ENCODE assay signal across 8 cellular contexts in the genomic region with DNA sequence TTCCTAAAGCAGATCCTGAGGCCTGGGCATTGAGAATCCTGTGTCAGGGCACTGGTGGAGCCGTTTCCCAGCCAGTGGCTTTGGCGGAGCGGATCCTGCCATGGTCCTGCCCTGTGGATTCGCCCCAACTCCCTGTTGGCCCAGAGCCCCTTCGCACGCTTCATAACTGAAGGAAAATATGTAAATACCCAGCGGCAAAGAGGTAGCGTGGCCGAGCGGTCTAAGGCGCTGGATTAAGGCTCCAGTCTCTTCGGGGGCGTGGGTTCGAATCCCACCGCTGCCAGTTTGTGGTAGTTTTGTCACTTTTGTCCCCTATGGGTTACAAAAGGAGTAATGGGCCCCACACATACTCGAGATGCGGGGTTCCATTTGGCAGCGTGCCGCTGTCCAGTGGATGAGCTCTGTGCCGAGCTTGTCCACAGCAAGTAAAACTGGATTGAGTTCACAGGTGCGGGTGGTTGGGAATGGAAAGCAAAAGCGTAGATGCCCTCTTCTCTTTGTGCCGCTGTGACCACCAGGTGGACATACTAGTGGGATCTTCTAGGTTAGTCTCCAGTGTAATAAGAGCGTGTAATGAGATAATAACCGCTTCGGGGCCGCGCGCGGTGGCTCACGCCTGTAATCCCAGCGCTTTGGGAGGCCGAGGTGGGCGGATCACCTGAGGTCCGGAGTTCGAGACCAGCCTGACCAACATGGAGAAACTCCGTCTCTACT. TPM values are rescaled to one million over a fixed set of nuclear protein-coding genes. Genes with fewer than 3 reads are reported as not detected.
DNase-seq lines count a peak whose midpoint lies in the region; FAIRE-seq and TF ChIP-seq lines count a peak whose summit lies in the region.

No MANE protein-coding gene starts in this region.

- intact Hi-C loops in head of caudate nucleus (cut with DNase I) (no loop called here), posterior vena cava (cut with DNase I) (loop anchor here in 1 of 2 donors (10.0 kb wide), 1 partner anchor 57 kb away; the partner anchor contains the start of gene RACK1)

- DNase-seq in ACHN (peak; percentile 80), HT1080 (ENCODE audit: low read depth) (peak; percentile 88), head of caudate nucleus (peak in 41 of 42 donors; percentile 42 to 88 (median 70)), posterior vena cava (ENCODE audit: low spot score) (peak; percentile 91), NCI-H187 treated with DMSO at 0.1 percent for 48 hours (lab: John Stamatoyannopoulos, UW) (no peak), D721Med (ENCODE audit: insufficient read length, low spot score) (no peak)
- DNase-seq in activated T-cell treated with anti-CD3 and anti-CD28 coated beads, Interleukin-2, amount 50 U/mL, for 48 hours = peak; percentile 87 to 91
- DNase-seq in effector CD4-positive, alpha-beta T cell = no peak

- in situ Hi-C loops in ACHN (cut with HindIII; ENCODE audit: low pct_ligation_motif_present, low pct_unique_long_range_greater_than_20kb, low sequenced_read_pairs) = no loop called here

- TF ChIP-seq CTCF in D721Med (IDR thresholded peaks at IDR 0.05; ENCODE audit: insufficient read depth, missing control alignments) = no peak

- FAIRE-seq in D721Med (lab: Jason Lieb, UNC) = no peak

RNA-seq across cellular contexts. Expression of gene TRIM7, which starts 17.3 kb away (rescaled TPM):
- 12.6 and 15.4 TPM in 2 replicates for total RNA-seq in HT1080 (2014; rRNA removed; shearing (Covaris generic))
- polyA plus RNA-seq in HT1080 (2015; cell fraction: cytosol; rRNA removed) = 9.8 and 12.4 TPM in 2 replicates
- 7.8 and 9.8 TPM in 2 replicates for polyA plus RNA-seq in HT1080 (2015; cell fraction: nucleus; rRNA removed)
- total RNA-seq in posterior vena cava = 1 to 10 TPM; 3.1 to 3.5 TPM

RNA-seq across cellular contexts. Expression of gene TRIM41, which starts 35.4 kb away (rescaled TPM):
- 19.1 and 29.1 TPM in 2 replicates for total RNA-seq in HT1080 (2014; rRNA removed; shearing (Covaris generic))
- 16.6 and 18.4 TPM in 2 replicates for polyA plus RNA-seq in HT1080 (2015; cell fraction: cytosol; rRNA removed)
- polyA plus RNA-seq in HT1080 (2015; cell fraction: nucleus; rRNA removed) = 78.9 and 84.8 TPM in 2 replicates
- total RNA-seq in posterior vena cava = 10 to 100 TPM; 15.2 to 20.4 TPM

RNA-seq across cellular contexts. Expression of gene OR2V2, which starts 40.3 kb away (rescaled TPM):
- not detected in 2 replicates for total RNA-seq in HT1080 (2014; rRNA removed; shearing (Covaris generic))
- not detected in 2 replicates for polyA plus RNA-seq in HT1080 (2015; cell fraction: cytosol; rRNA removed)
- polyA plus RNA-seq in HT1080 (2015; cell fraction: nucleus; rRNA removed) = not detected in 2 replicates
- not detected for total RNA-seq in posterior vena cava

RNA-seq across cellular contexts. Expression of gene RACK1, which starts 56.0 kb away (rescaled TPM):
- total RNA-seq in HT1080 (2014; rRNA removed; shearing (Covaris generic)) = 7,519 and 7,681 TPM in 2 replicates
- 5,041 and 5,226 TPM in 2 replicates for polyA plus RNA-seq in HT1080 (2015; cell fraction: cytosol; rRNA removed)
- polyA plus RNA-seq in HT1080 (2015; cell fraction: nucleus; rRNA removed) = 3,099 and 3,214 TPM in 2 replicates
- 1,000 to 10,000 TPM; 1,013 to 1,030 TPM for total RNA-seq in posterior vena cava

RNA-seq across cellular contexts. Expression of gene OR2V1, which starts 56.7 kb away (rescaled TPM):
- total RNA-seq in HT1080 (2014; rRNA removed; shearing (Covaris generic)) = not detected in 2 replicates
- polyA plus RNA-seq in HT1080 (2015; cell fraction: cytosol; rRNA removed) = not detected in 2 replicates
- not detected in 2 replicates for polyA plus RNA-seq in HT1080 (2015; cell fraction: nucleus; rRNA removed)
- total RNA-seq in posterior vena cava = not detected

Comparison
In these comparisons a context has a peak if more than half of its experiments do, and no peak if none do; other contexts are left out.
1. DNase-seq: peak in ACHN (single experiment), HT1080 (single experiment), activated T-cell treated with anti-CD3 and anti-CD28 coated beads, Interleukin-2, amount 50 U/mL, for 48 hours (2 of 2), head of caudate nucleus (41 of 42) and posterior vena cava (single experiment); none in NCI-H187 treated with DMSO at 0.1 percent for 48 hours (single experiment), D721Med (single experiment) and effector CD4-positive, alpha-beta T cell (single experiment).